ENCODE assay signal across 23 cellular contexts in the genomic region with DNA sequence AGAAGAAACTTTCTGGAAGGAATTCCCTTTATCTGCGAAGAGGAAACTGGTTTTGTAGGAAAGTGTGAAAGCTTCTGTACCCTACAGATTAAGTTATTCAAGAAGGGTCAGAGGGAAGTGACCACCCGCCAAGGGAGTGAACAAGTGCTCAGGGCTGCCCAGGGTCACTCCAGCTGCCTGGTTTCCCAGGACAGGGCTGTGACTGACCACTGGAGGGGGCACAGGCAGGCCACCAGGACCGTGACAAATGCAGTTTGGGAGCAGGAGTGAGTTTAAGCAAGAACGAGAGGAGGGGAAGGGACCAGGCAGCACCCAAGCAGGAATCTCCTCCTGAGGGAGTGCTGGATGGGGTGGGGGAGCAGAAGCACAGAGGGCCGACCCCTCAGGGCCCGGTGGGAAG. TPM values are rescaled to one million over a fixed set of nuclear protein-coding genes. Genes with fewer than 3 reads are reported as not detected.
DNase-seq lines count a peak whose midpoint lies in the region; ATAC-seq lines count a peak whose summit lies in the region.
"Had no signal": no experiment of that assay in that cellular context is flagged by ENCODE, and none has a peak within 500 bp of the region (broad histone marks: within the 10 kb centered on the region; RNA-seq: fewer than 3 reads in every experiment).

No MANE protein-coding gene starts in this region.

- no peak overlapping the region for H3K4me2 ChIP-seq in mesenchymal stem cell (ENCODE audit: low read length, poor library complexity, severe bottlenecking)
- H3K4me2 ChIP-seq: PC-9 had no signal

- no peak overlapping the region for H2BK15ac ChIP-seq in mesenchymal stem cell (ENCODE audit: low read depth, poor library complexity, severe bottlenecking)

- no peak for DNase-seq in CD8-positive, alpha-beta memory T cell
- no peak for DNase-seq in central memory CD8-positive, alpha-beta T cell (ENCODE audit: low spot score in 2 of 2)
- DNase-seq in mesenchymal stem cell, result no peak
- DNase-seq in stimulated activated effector memory CD8-positive, alpha-beta T cell treated with anti-CD3 and anti-CD28 coated beads, Interleukin-12 subunit alpha, Interleukin-12 subunit beta, amount 100 ng/mL, for 72 hours (ENCODE audit: low spot score in 2 of 2), result no peak
- no peak for DNase-seq in NCI-H82 (lab: John Stamatoyannopoulos, UW)
- DNase-seq in NCI-H128 (lab: John Stamatoyannopoulos, UW; ENCODE audit: unreplicated experiment), result no peak
- DNase-seq: BE2C; Caco-2; CD4-positive, alpha-beta T cell; DMS 273 treated with DMSO at 0.1 percent for 48 hours; DMS79 treated with DMSO at 0.1 percent for 48 hours; H7; MM.1S; NCI-H1092; NCI-H1436 treated with DMSO at 0.1 percent for 48 hours; NCI-H1930; NCI-H69; PC-9; SHP77 treated with DMSO at 0.1 percent for 48 hours had no signal

- H3K4me3 Mint-ChIP-seq in CD8-positive, alpha-beta memory T cell, result no peak overlapping the region
- H3K4me3 Mint-ChIP-seq in central memory CD8-positive, alpha-beta T cell, result no peak overlapping the region
- H3K4me3 Mint-ChIP-seq in stimulated activated effector memory CD8-positive, alpha-beta T cell treated with anti-CD3 and anti-CD28 coated beads, Interleukin-12 subunit alpha, Interleukin-12 subunit beta, amount 100 ng/mL, for 72 hours, result no peak overlapping the region
- H3K4me3 Mint-ChIP-seq: CD4-positive, alpha-beta T cell had no signal

- H2BK12ac ChIP-seq in mesenchymal stem cell (ENCODE audit: low read length in 2 of 2), result no peak overlapping the region

- no peak overlapping the region for H4K8ac ChIP-seq in mesenchymal stem cell (ENCODE audit: low read length)

- H2AK5ac ChIP-seq in mesenchymal stem cell (ENCODE audit: low read length, severe bottlenecking), result peak overlapping the region; percentile 54

- peak overlapping the region; percentile 33 for H3K27ac ChIP-seq in CD8-positive, alpha-beta memory T cell (ENCODE audit: low read depth, low read length)
- no peak overlapping the region for H3K27ac ChIP-seq in mesenchymal stem cell (ENCODE audit: low read length, poor library complexity, severe bottlenecking)
- H3K27ac ChIP-seq: PC-9, RWPE1 had no signal

- POLR2A ChIA-PET in CD8-positive, alpha-beta memory T cell (lab: Charles Lee), result no interaction called here

- H3K23ac ChIP-seq in mesenchymal stem cell (ENCODE audit: low read length in 2 of 2), result no peak overlapping the region

- peaks cover 8% of the 10 kb centered on the region for H3K4me1 ChIP-seq in CD8-positive, alpha-beta memory T cell (ENCODE audit: insufficient read depth, low read length)
- H3K4me1 ChIP-seq in mesenchymal stem cell (ENCODE audit: control insufficient read depth, insufficient read depth, low read depth, low read length), result peaks cover 19% of the 10 kb centered on the region
- H3K4me1 ChIP-seq: BE2C, Caco-2 had no signal

- no peaks in the 10 kb centered on the region for H3K27me3 ChIP-seq in CD8-positive, alpha-beta memory T cell (ENCODE audit: insufficient read depth, low read length, poor library complexity, severe bottlenecking)
- H3K27me3 ChIP-seq in mesenchymal stem cell (ENCODE audit: control insufficient read depth in 1 of 2, insufficient read depth in 1 of 2, low read length in 2 of 2), result peaks cover 0 to 7% of the 10 kb centered on the region in 2 experiments
- H3K27me3 ChIP-seq: BE2C had no signal

- no peaks in the 10 kb centered on the region for H3K9me3 Mint-ChIP-seq in CD8-positive, alpha-beta memory T cell
- no peaks in the 10 kb centered on the region for H3K9me3 Mint-ChIP-seq in central memory CD8-positive, alpha-beta T cell
- no peaks in the 10 kb centered on the region for H3K9me3 Mint-ChIP-seq in stimulated activated effector memory CD8-positive, alpha-beta T cell treated with anti-CD3 and anti-CD28 coated beads, Interleukin-12 subunit alpha, Interleukin-12 subunit beta, amount 100 ng/mL, for 72 hours
- H3K9me3 Mint-ChIP-seq: CD4-positive, alpha-beta T cell had no signal

- H3K4ac ChIP-seq in mesenchymal stem cell (ENCODE audit: low read depth in 1 of 2, low read length in 2 of 2), result no peak overlapping the region

- no peak overlapping the region for H3K4me3 ChIP-seq in CD8-positive, alpha-beta memory T cell (ENCODE audit: low read length)
- H3K4me3 ChIP-seq in mesenchymal stem cell (ENCODE audit: insufficient read depth in 1 of 2, low read depth in 1 of 2, low read length in 2 of 2), result no peak overlapping the region
- H3K4me3 ChIP-seq: PC-9 had no signal

- no peaks in the 10 kb centered on the region for H3K9me3 ChIP-seq in CD8-positive, alpha-beta memory T cell (ENCODE audit: low read length)
- no peaks in the 10 kb centered on the region for H3K9me3 ChIP-seq in mesenchymal stem cell (ENCODE audit: control insufficient read depth, low read length)
- H3K9me3 ChIP-seq: BE2C, Caco-2 had no signal

- no peak overlapping the region for H3K14ac ChIP-seq in mesenchymal stem cell (ENCODE audit: low read length in 2 of 2)

- CTCF ChIA-PET in CD8-positive, alpha-beta memory T cell (lab: Charles Lee), result no interaction called here

- peaks cover 35% of the 10 kb centered on the region for H3K79me1 ChIP-seq in mesenchymal stem cell (replicated peaks; ENCODE audit: low read length, poor library complexity, severe bottlenecking)

- no peak overlapping the region for H2AFZ ChIP-seq in mesenchymal stem cell (ENCODE audit: low read depth, low read length)
- H2AFZ ChIP-seq: PC-9 had no signal

- no peak overlapping the region for H4K91ac ChIP-seq in mesenchymal stem cell (ENCODE audit: low read length)

- H3K9ac ChIP-seq in mesenchymal stem cell (ENCODE audit: low read length), result no peak overlapping the region

- peaks cover 12 to 26% (median 21%) of the 10 kb centered on the region in 3 donors for H3K4me1 Mint-ChIP-seq in CD8-positive, alpha-beta memory T cell
- H3K4me1 Mint-ChIP-seq in central memory CD8-positive, alpha-beta T cell, result peaks cover 45% of the 10 kb centered on the region
- peaks cover 43% of the 10 kb centered on the region for H3K4me1 Mint-ChIP-seq in stimulated activated effector memory CD8-positive, alpha-beta T cell treated with anti-CD3 and anti-CD28 coated beads, Interleukin-12 subunit alpha, Interleukin-12 subunit beta, amount 100 ng/mL, for 72 hours

- peak overlapping the region in 2 of 8 donors; percentile 29 to 47 for H3K27ac Mint-ChIP-seq in CD8-positive, alpha-beta memory T cell
- H3K27ac Mint-ChIP-seq in central memory CD8-positive, alpha-beta T cell (ENCODE audit: low read depth), result peak overlapping the region; percentile 55
- peak overlapping the region; percentile 88 for H3K27ac Mint-ChIP-seq in stimulated activated effector memory CD8-positive, alpha-beta T cell treated with anti-CD3 and anti-CD28 coated beads, Interleukin-12 subunit alpha, Interleukin-12 subunit beta, amount 100 ng/mL, for 72 hours
- H3K27ac Mint-ChIP-seq: CD4-positive, alpha-beta T cell had no signal

- H3K18ac ChIP-seq in mesenchymal stem cell (ENCODE audit: low read depth in 1 of 2, low read length in 2 of 2), result no peak overlapping the region

- H3K36me3 Mint-ChIP-seq in CD8-positive, alpha-beta memory T cell, result peaks cover 2 to 8% (median 5%) of the 10 kb centered on the region in 3 donors
- peaks cover 7% of the 10 kb centered on the region for H3K36me3 Mint-ChIP-seq in central memory CD8-positive, alpha-beta T cell (ENCODE audit: insufficient read depth)
- H3K36me3 Mint-ChIP-seq in stimulated activated effector memory CD8-positive, alpha-beta T cell treated with anti-CD3 and anti-CD28 coated beads, Interleukin-12 subunit alpha, Interleukin-12 subunit beta, amount 100 ng/mL, for 72 hours, result peaks cover 11% of the 10 kb centered on the region

- peaks cover 0 to 3% of the 10 kb centered on the region in 2 donors for H3K27me3 Mint-ChIP-seq in CD8-positive, alpha-beta memory T cell
- H3K27me3 Mint-ChIP-seq in central memory CD8-positive, alpha-beta T cell, result no peaks in the 10 kb centered on the region
- H3K27me3 Mint-ChIP-seq: CD4-positive, alpha-beta T cell had no signal

- no peak overlapping the region for H2BK5ac ChIP-seq in mesenchymal stem cell (ENCODE audit: low read depth, low read length, poor library complexity, severe bottlenecking)

- whole genome bisulfite sequencing in mesenchymal stem cell, result 83% methylated on average over 6 of the region's 6 CpGs

- no peak for ATAC-seq in central memory CD8-positive, alpha-beta T cell (replicated peaks; ENCODE audit: extremely low read depth, poor library complexity, severe bottlenecking)
- no peak for ATAC-seq in stimulated activated effector memory CD8-positive, alpha-beta T cell treated with anti-CD3 and anti-CD28 coated beads, Interleukin-12 subunit alpha, Interleukin-12 subunit beta, amount 100 ng/mL, for 72 hours
- no peak for ATAC-seq in HG02870 (IDR thresholded peaks at IDR 0.05; ENCODE audit: unreplicated experiment)

- H2BK120ac ChIP-seq in mesenchymal stem cell (ENCODE audit: low read depth, low read length), result no peak overlapping the region

- H3K36me3 ChIP-seq in CD8-positive, alpha-beta memory T cell (ENCODE audit: insufficient read depth, low read length), result no peaks in the 10 kb centered on the region
- H3K36me3 ChIP-seq in mesenchymal stem cell (ENCODE audit: control insufficient read depth in 1 of 2, insufficient read depth in 2 of 2, low read depth in 1 of 2, low read length in 2 of 2), result peaks cover 0 to 26% of the 10 kb centered on the region in 2 experiments
- H3K36me3 ChIP-seq: BE2C had no signal

RNA-seq across cellular contexts. Expression of gene ZFYVE28, which starts 34.2 kb away (rescaled TPM):
- total RNA-seq in CD8-positive, alpha-beta memory T cell, result 10 to 100 TPM; 12.9 to 13.2 TPM
- 14.8 TPM for polyA plus RNA-seq in CD8-positive, alpha-beta memory T cell
- polyA plus RNA-seq in mesenchymal stem cell (2013, experiment 1 of 2), result 1.0 TPM
- 1.2 TPM for polyA plus RNA-seq in mesenchymal stem cell (2013, experiment 2 of 2)

RNA-seq across cellular contexts. Expression of gene CFAP99, which starts 34.5 kb away (rescaled TPM):
- under 1 TPM in 1 of 2 experiments, not detected in 1; 0.07 TPM for total RNA-seq in CD8-positive, alpha-beta memory T cell
- not detected for polyA plus RNA-seq in CD8-positive, alpha-beta memory T cell
- polyA plus RNA-seq in mesenchymal stem cell (2013, experiment 1 of 2), result 0.03 TPM
- not detected for polyA plus RNA-seq in mesenchymal stem cell (2013, experiment 2 of 2)
- total RNA-seq: A673, Caco-2, H7, NCI-H460 had no signal
